Comparison of ENCODE assay signal across 28 cellular contexts in the genomic region with DNA sequence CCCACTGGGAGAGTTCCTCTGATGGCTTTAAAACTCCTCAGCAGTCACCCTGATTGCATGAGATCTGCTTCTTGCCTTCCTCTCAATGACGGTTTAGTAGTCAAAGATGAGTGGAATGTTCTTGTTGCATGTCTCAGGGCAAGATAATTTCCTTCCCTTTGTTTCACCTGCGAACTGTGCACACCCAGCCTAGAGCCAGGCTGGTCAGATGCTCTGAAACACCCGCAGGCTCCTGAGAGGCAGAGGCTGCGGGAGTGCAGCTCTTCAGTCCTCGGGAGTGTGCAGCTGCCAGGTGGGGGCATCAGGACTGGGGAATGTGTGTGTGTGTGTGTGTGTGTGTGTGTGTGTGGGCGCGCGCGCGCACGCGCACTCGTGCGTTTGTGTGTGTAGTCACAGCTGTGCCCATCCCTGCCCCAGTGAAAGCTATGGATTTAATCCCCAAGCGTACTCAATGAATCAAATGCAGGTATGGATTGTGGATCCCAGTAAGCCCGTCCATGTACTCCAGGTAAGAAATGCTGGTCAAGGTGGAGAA.
"Had no signal": no experiment of that assay in that cellular context is flagged by ENCODE, and none has a peak within 500 bp of the region (broad histone marks: within the 10 kb centered on the region; RNA-seq: fewer than 3 reads in every experiment).

No MANE protein-coding gene starts in this region.

- H3K9me3 Mint-ChIP-seq: activated CD8-positive, alpha-beta T cell treated with anti-CD3 and anti-CD28 coated beads for 36 hours; activated T-helper 2 cell treated with anti-CD3 and anti-CD28 coated beads, Interferon-gamma antibody, Interleukin-2, Interleukin-4, amounts not matched to agents 10 μg/mL and 5 μg/mL and 100 μg/mL, durations not matched to agents 14 hours and 24 hours and 36 hours had no signal

- ATAC-seq: activated CD4-positive, alpha-beta T cell treated with anti-CD3 and anti-CD28 coated beads for 36 hours; activated CD8-positive, alpha-beta T cell treated with anti-CD3 and anti-CD28 coated beads for 36 hours; activated T-cell treated with anti-CD3 and anti-CD28 coated beads, Interleukin-2, amount 50 U/mL, for 72 hours; Panc1 had no signal

- H3K27ac Mint-ChIP-seq: activated CD4-positive, alpha-beta T cell treated with anti-CD3 and anti-CD28 coated beads for 36 hours; activated CD8-positive, alpha-beta T cell treated with anti-CD3 and anti-CD28 coated beads for 36 hours; activated naive CD4-positive, alpha-beta T cell treated with anti-CD3 and anti-CD28 coated beads, Interleukin-2, amount 10 ng/mL, durations not matched to agents 7 days and 5 days; activated naive CD8-positive, alpha-beta T cell treated with anti-CD3 and anti-CD28 coated beads for 36 hours; activated T-cell treated with anti-CD3 and anti-CD28 coated beads, Interleukin-2, amount 50 U/mL, for 72 hours; activated T-helper 2 cell treated with anti-CD3 and anti-CD28 coated beads, Interferon-gamma antibody, Interleukin-2, Interleukin-4, amounts not matched to agents 10 μg/mL and 5 μg/mL and 100 μg/mL, durations not matched to agents 14 hours and 24 hours and 36 hours; IgD-negative memory B cell had no signal

- H3K4me1 ChIP-seq: SJCRH30 had no signal

- H3K36me3 Mint-ChIP-seq: activated naive CD4-positive, alpha-beta T cell treated with anti-CD3 and anti-CD28 coated beads, Interleukin-2, amount 10 ng/mL, durations not matched to agents 7 days and 5 days; activated naive CD8-positive, alpha-beta T cell treated with anti-CD3 and anti-CD28 coated beads for 36 hours; IgD-negative memory B cell had no signal

- H3K27ac ChIP-seq: SJCRH30, VCaP had no signal

- H3K4me1 Mint-ChIP-seq: activated CD4-positive, alpha-beta T cell treated with anti-CD3 and anti-CD28 coated beads for 36 hours; activated naive CD4-positive, alpha-beta T cell treated with anti-CD3 and anti-CD28 coated beads, Interleukin-2, amount 10 ng/mL, durations not matched to agents 7 days and 5 days; activated naive CD8-positive, alpha-beta T cell treated with anti-CD3 and anti-CD28 coated beads for 36 hours; IgD-negative memory B cell had no signal

- H3K9me3 ChIP-seq: SJCRH30, SK-N-SH had no signal

- H3K4me3 Mint-ChIP-seq: activated CD4-positive, alpha-beta T cell treated with anti-CD3 and anti-CD28 coated beads for 36 hours; activated CD8-positive, alpha-beta T cell treated with anti-CD3 and anti-CD28 coated beads for 36 hours; activated naive CD4-positive, alpha-beta T cell treated with anti-CD3 and anti-CD28 coated beads, Interleukin-2, amount 10 ng/mL, durations not matched to agents 7 days and 5 days; activated naive CD8-positive, alpha-beta T cell treated with anti-CD3 and anti-CD28 coated beads for 36 hours; activated T-cell treated with anti-CD3 and anti-CD28 coated beads, Interleukin-2, amount 50 U/mL, for 72 hours; IgD-negative memory B cell had no signal

- DNase-seq: activated CD4-positive, alpha-beta T cell treated with anti-CD3 and anti-CD28 coated beads for 36 hours; activated CD8-positive, alpha-beta memory T cell treated with anti-CD3 and anti-CD28 coated beads, Interleukin-2, amount 50 U/mL, for 4 hours; activated CD8-positive, alpha-beta T cell treated with anti-CD3 and anti-CD28 coated beads for 36 hours; activated gamma-delta T cell treated with Interleukin-2 at 50 U/mL for 16 hours; activated naive CD4-positive, alpha-beta T cell treated with anti-CD3 and anti-CD28 coated beads, Interleukin-2, amount 10 ng/mL, durations not matched to agents 7 days and 5 days; activated naive CD8-positive, alpha-beta T cell treated with anti-CD3 and anti-CD28 coated beads for 36 hours; activated T-cell treated with anti-CD3 and anti-CD28 coated beads, Interleukin-2, amount 50 U/mL, for 72 hours; anterior cingulate cortex; KG1; MV-4-11; NCI-H1092 treated with DMSO at 0.1 percent for 48 hours; NCI-H1436 treated with DMSO at 0.1 percent for 48 hours; NCI-H187; NCI-H2081 treated with DMSO at 0.1 percent for 48 hours; NCI-H2171; NCI-H446; NCI-H774; NK-92 treated with Interleukin-12 subunit alpha and Interleukin-12 subunit beta, amount 100 ng/mL, for 24 hours; OCI-M1; Right ventricle myocardium superior; RPMI8226; SJCRH30; SK-N-SH; T-helper 1 cell had no signal

- H3K4me3 ChIP-seq: SJCRH30 had no signal

- H3K36me3 ChIP-seq: SJCRH30 had no signal

- H3K4me2 ChIP-seq: SK-N-SH had no signal

- H3K9ac ChIP-seq: SK-N-SH had no signal

- H3K27me3 ChIP-seq: SJCRH30 had no signal
